ENCODE assay signal across 17 cellular contexts in the genomic region with DNA sequence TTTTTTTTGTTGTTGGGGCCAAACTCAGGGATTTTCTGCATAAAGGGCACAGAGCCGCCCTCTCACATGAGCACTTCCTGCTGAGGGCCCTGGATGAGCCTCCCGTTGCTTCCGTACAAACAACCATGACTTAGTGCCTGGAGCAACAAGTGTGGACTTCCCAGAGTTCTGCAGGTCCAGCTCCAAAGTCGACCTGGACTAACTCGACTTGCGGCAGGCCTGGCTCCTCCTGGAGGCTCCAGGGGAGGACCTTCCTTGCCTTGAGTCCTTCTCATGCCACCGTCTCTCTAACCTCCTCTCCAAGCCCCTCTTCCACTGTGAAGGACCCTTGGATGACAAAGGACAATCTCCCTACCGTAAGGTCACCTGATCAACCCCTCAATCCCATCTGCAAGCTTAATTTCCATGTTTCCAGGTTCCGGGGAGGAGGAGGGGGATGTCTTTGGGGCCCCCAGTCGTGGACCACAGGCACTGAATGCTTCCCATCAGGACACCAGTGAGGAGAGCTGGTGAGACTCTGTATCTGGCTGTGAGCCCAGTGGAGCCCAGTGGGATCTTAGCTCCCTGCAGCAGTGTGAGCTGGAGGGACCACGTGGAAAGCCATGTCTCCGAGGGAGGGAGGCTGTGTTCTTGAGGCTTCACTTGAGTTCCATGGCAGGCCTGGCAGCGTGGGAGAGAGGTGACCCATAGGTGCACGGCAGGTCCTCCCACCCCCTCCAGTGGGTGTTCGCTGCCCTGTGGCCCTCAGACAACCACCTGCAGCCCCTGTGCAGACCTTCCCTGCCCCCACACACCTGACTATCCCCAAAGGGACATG.
DNase-seq lines count a peak whose midpoint lies in the region; ATAC-seq and TF ChIP-seq lines count a peak whose summit lies in the region.
"Had no signal": no experiment of that assay in that cellular context is flagged by ENCODE, and none has a peak within 500 bp of the region (broad histone marks: within the 10 kb centered on the region; RNA-seq: fewer than 3 reads in every experiment).

No MANE protein-coding gene starts in this region.

- ATAC-seq in sciatic nerve = no peak
- ATAC-seq in GM18907 (IDR thresholded peaks at IDR 0.05; ENCODE audit: unreplicated experiment) = no peak
- ATAC-seq: HCT116, K562 had no signal

- no peak for TF ChIP-seq EP300 in esophagus muscularis mucosa (IDR thresholded peaks at IDR 0.05)

- H4K5ac ChIP-seq in H9 (ENCODE audit: insufficient read length, low read depth, low read length) = no peak overlapping the region

- peak; percentile 32 for DNase-seq in activated CD8-positive, alpha-beta memory T cell treated with anti-CD3 and anti-CD28 coated beads for 24 hours
- no peak for DNase-seq in activated CD8-positive, alpha-beta memory T cell treated with anti-CD3 and anti-CD28 coated beads, Interleukin-2, amount 50 U/mL, for 4 hours
- DNase-seq in H9 (peak; percentile 21), islet precursor cell (peak; percentile 45), sciatic nerve (ENCODE audit: low spot score) (peak; percentile 40), esophagus muscularis mucosa (ENCODE audit: extremely low spot score) (no peak), NCI-H2196 (lab: John Stamatoyannopoulos, UW; ENCODE audit: unreplicated experiment) (no peak)
- DNase-seq: C1 segment of cervical spinal cord, DMS79 treated with DMSO at 0.1 percent for 48 hours, NCI-H1417, NCI-H187 treated with DMSO at 0.1 percent for 48 hours, NCI-H446 treated with DMSO at 0.1 percent for 48 hours, NCI-H748 treated with DMSO at 0.1 percent for 48 hours, RPMI8226 had no signal

- H3K23ac ChIP-seq in H9 (ENCODE audit: insufficient read length, low read depth, low read length) = no peak overlapping the region

- H3K27ac ChIP-seq in H9 (ENCODE audit: insufficient read length, low read depth, low read length) (no peak overlapping the region), esophagus muscularis mucosa (replicated peaks in 1 of 4) (no peak overlapping the region)

- H3K27me3 ChIP-seq in H9 (ENCODE audit: insufficient read depth, low read length) (no peaks in the 10 kb centered on the region), esophagus muscularis mucosa (peaks cover 0 to 52% (median 3%) of the 10 kb centered on the region in 4 donors)

- no peak overlapping the region for H2AK5ac ChIP-seq in H9 (ENCODE audit: insufficient read length, low read length)

- H3K4me1 Mint-ChIP-seq in H9 = peaks cover 0 to 2% of the 10 kb centered on the region in 2 experiments; a peak in 1 of 4 replicates

- no peak overlapping the region for H3K4ac ChIP-seq in H9 (ENCODE audit: low read depth, low read length)

- no peak overlapping the region for H3K4me3 Mint-ChIP-seq in H9

- H3K36me3 Mint-ChIP-seq in H9 (ENCODE audit: insufficient read depth in 1 of 3, low read depth in 3 of 3) = peaks cover under 1 to 1% (median under 1%) of the 10 kb centered on the region in 3 experiments; a peak in 3 of 7 replicates

- H3K4me1 ChIP-seq in H9 (ENCODE audit: insufficient read depth, low read length) (no peaks in the 10 kb centered on the region), esophagus muscularis mucosa (no peaks in the 10 kb centered on the region)

- TF ChIP-seq POLR2A in esophagus muscularis mucosa (IDR thresholded peaks at IDR 0.05; ENCODE audit: low read depth) = no peak

- no peaks in the 10 kb centered on the region for H3K79me2 ChIP-seq in H9 (ENCODE audit: insufficient read depth, low read length)

- no peak overlapping the region for H3K56ac ChIP-seq in H9 (ENCODE audit: insufficient read length, low read depth, low read length)

- TF ChIP-seq CTCF in H9 (conservative IDR thresholded peaks at IDR 0.05) (no peak), esophagus muscularis mucosa (IDR thresholded peaks at IDR 0.05) (no peak)

- H3K4me3 ChIP-seq in esophagus muscularis mucosa = no peak overlapping the region
- H3K4me3 ChIP-seq: K562 had no signal

- H3K27ac Mint-ChIP-seq in H9 = peak overlapping the region in 1 of 3 experiments; percentile 65; a peak in 1 of 7 replicates

- no peak overlapping the region for H3K9ac ChIP-seq in H9 (ENCODE audit: extremely low read depth, insufficient read length, low read length)

- no peak overlapping the region for H2BK15ac ChIP-seq in H9 (ENCODE audit: low read depth, low read length)

- no peaks in the 10 kb centered on the region for H3K36me3 ChIP-seq in esophagus muscularis mucosa

- H3K9me3 ChIP-seq in H9 (ENCODE audit: control insufficient read depth, low read depth, low read length) = no peaks in the 10 kb centered on the region
- peaks cover 0 to 3% (median 3%) of the 10 kb centered on the region in 4 donors for H3K9me3 ChIP-seq in esophagus muscularis mucosa

- H4K20me1 ChIP-seq in H9 (ENCODE audit: control insufficient read depth, insufficient read depth, insufficient read length) = no peaks in the 10 kb centered on the region

- peaks cover 2% of the 10 kb centered on the region; the same call in 1 of the 2 replicates for H3K27me3 Mint-ChIP-seq in H9 (ENCODE audit: low read depth)

- intact Hi-C loops in sciatic nerve (cut with DNase I) (no loop called here), esophagus muscularis mucosa (cut with DNase I) (no loop called here)

- H4K91ac ChIP-seq in H9 (ENCODE audit: insufficient read length, low read depth, low read length) = no peak overlapping the region

- WGBS in H9 (ENCODE audit: extremely low coverage, insufficient read length, low lambda C conversion rate) = no CpG with 5 or more reads among the region's 15 CpGs
- 81% methylated on average over 13 of the region's 15 CpGs for WGBS in esophagus muscularis mucosa

- no peak overlapping the region for H3K4me2 ChIP-seq in H9 (ENCODE audit: insufficient read depth, insufficient read length, low read length)

- H2BK120ac ChIP-seq in H9 (ENCODE audit: low read depth, low read length, poor library complexity, severe bottlenecking) = no peak overlapping the region

- no peak overlapping the region for H3K14ac ChIP-seq in H9 (ENCODE audit: insufficient read depth, low read length)

- H3T11ph ChIP-seq in H9 (ENCODE audit: low read length) = no peak overlapping the region

- no peaks in the 10 kb centered on the region for H3K79me1 ChIP-seq in H9 (ENCODE audit: insufficient read depth, low read depth, low read length, poor library complexity, severe bottlenecking)

- no peak overlapping the region for H4K8ac ChIP-seq in H9 (replicated peaks; ENCODE audit: insufficient read length, low read depth, low read length)

- no peak overlapping the region for H3K18ac ChIP-seq in H9 (ENCODE audit: insufficient read length, low read depth, low read length)

- peaks cover under 1 to 3% of the 10 kb centered on the region in 2 experiments; a peak in 4 of 5 replicates for H3K9me3 Mint-ChIP-seq in H9

- H2BK12ac ChIP-seq in H9 (ENCODE audit: insufficient read length, low read depth, low read length) = no peak overlapping the region

- no peaks in the 10 kb centered on the region for H3K23me2 ChIP-seq in H9 (ENCODE audit: insufficient read length, low read depth, low read length, poor library complexity, severe bottlenecking)

- H2BK20ac ChIP-seq in H9 (ENCODE audit: low read depth, low read length, poor library complexity, severe bottlenecking) = no peak overlapping the region

- H2AFZ ChIP-seq in H9 (ENCODE audit: low read length) = no peak overlapping the region

- no peak overlapping the region for H2BK5ac ChIP-seq in H9 (ENCODE audit: insufficient read length, low read length)

Comparison
In these comparisons a context has a peak if more than half of its experiments do, and no peak if none do; other contexts are left out.
1. DNase-seq: peak in activated CD8-positive, alpha-beta memory T cell treated with anti-CD3 and anti-CD28 coated beads for 24 hours (single experiment), H9 (single experiment), islet precursor cell (single experiment) and sciatic nerve (single experiment); none in activated CD8-positive, alpha-beta memory T cell treated with anti-CD3 and anti-CD28 coated beads, Interleukin-2, amount 50 U/mL, for 4 hours (single experiment), esophagus muscularis mucosa (single experiment) and NCI-H2196 (single experiment).